In the genomic region with DNA sequence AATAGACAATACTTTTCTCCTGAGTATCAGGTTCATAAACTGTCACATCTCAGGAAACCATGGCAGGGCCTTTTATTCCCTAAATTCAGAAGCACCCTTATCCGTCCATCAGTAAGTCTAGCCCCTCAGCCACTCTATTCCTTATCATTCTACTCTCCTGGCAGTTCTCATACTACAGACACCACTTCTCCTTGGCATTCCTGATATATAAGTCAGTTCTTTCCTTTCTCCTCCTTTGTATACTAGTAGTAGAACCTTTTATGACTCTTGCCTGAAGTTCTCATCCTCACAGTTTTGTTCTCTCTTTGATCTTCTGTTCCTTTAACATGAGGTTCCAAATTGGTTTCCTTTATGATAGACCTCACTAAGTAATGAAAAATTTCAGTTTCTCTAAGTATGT, we compare ENCODE assay signal across 24 cellular contexts. TPM values are rescaled to one million over a fixed set of nuclear protein-coding genes. Genes with fewer than 3 reads are reported as not detected.
DNase-seq lines count a peak whose midpoint lies in the region; ATAC-seq, FAIRE-seq and TF ChIP-seq lines count a peak whose summit lies in the region.
"Had no signal": no experiment of that assay in that cellular context is flagged by ENCODE, and none has a peak within 500 bp of the region (broad histone marks: within the 10 kb centered on the region; RNA-seq: fewer than 3 reads in every experiment).

No MANE protein-coding gene starts in this region.

- H3K4me1 ChIP-seq in CD4-positive, CD25-positive, alpha-beta regulatory T cell (ENCODE audit: control insufficient read depth, insufficient read depth, low read length, poor library complexity, severe bottlenecking): peaks cover 45% of the 10 kb centered on the region
- H3K4me1 ChIP-seq in keratinocyte (ENCODE audit: control insufficient read depth, extremely low read depth, insufficient read depth, low read length) (peaks cover 40% of the 10 kb centered on the region), left lung (peaks cover 0 to 4% of the 10 kb centered on the region in 2 donors), stomach (peaks cover 0 to 32% (median 9%) of the 10 kb centered on the region in 4 donors), A673 (ENCODE audit: insufficient read depth, low read length, poor library complexity, severe bottlenecking) (no peaks in the 10 kb centered on the region)
- H3K4me1 ChIP-seq: parathyroid adenoma had no signal

- H3K4me3 ChIP-seq in CD4-positive, CD25-positive, alpha-beta regulatory T cell (ENCODE audit: low read depth, low read length): no peak overlapping the region
- H3K4me3 ChIP-seq in keratinocyte (ENCODE audit: control insufficient read depth in 2 of 3, extremely low read depth in 1 of 3, insufficient read depth in 2 of 3, low read depth in 1 of 3, low read length in 3 of 3) (no peak overlapping the region), left lung (no peak overlapping the region), stomach (no peak overlapping the region), A673 (ENCODE audit: low read depth, low read length, poor library complexity, severe bottlenecking) (no peak overlapping the region)

- no peak for ATAC-seq in CD4-positive, CD25-positive, alpha-beta regulatory T cell (ENCODE audit: low read depth in 2 of 2)
- ATAC-seq in left lung: no peak
- ATAC-seq: PC-3, sciatic nerve had no signal

- POLR2A ChIA-PET in A673 (lab: Charles Lee; ENCODE audit: low non-redundant PET): no interaction called here

- DNase-seq in CD4-positive, CD25-positive, alpha-beta regulatory T cell: no peak
- DNase-seq in EH (ENCODE audit: low read depth) (peak; percentile 52), amniotic epithelial cell (ENCODE audit: low read depth) (peak; percentile 31), keratinocyte (ENCODE audit: low read depth, low spot score) (no peak), left lung (no peak), stomach (no peak), A673 (ENCODE audit: low spot score) (no peak)
- DNase-seq: activated CD4-positive, alpha-beta T cell treated with anti-CD3 and anti-CD28 coated beads, Interleukin-2, amount 50 U/mL, for 1 hour; activated naive CD4-positive, alpha-beta T cell treated with Interleukin-2 at 50 U/mL for 16 hours; DMS79; foreskin fibroblast; H7; hypothalamus; Karpas-422; kidney; NCI-H1092 treated with DMSO at 0.1 percent for 48 hours; NCI-H2029 treated with DMSO at 0.1 percent for 48 hours; NCI-H446; PC-3; SHP77 treated with DMSO at 0.1 percent for 48 hours had no signal

- no peak overlapping the region for H3K27ac ChIP-seq in CD4-positive, CD25-positive, alpha-beta regulatory T cell (ENCODE audit: insufficient read depth, low read length, poor library complexity, severe bottlenecking)
- H3K27ac ChIP-seq in keratinocyte (ENCODE audit: control insufficient read depth, insufficient read depth, low read length) (peak overlapping the region; percentile 17), left lung (no peak overlapping the region), stomach (no peak overlapping the region), A673 (ENCODE audit: low read depth, low read length, poor library complexity, severe bottlenecking) (no peak overlapping the region)
- H3K27ac ChIP-seq: parathyroid adenoma had no signal

- TF ChIP-seq CTCF in keratinocyte (optimal IDR thresholded peaks at IDR 0.05 in 1 of 3, IDR thresholded peaks at IDR 0.05 in 1 of 3, conservative IDR thresholded peaks at IDR 0.05 in 1 of 3; ENCODE audit: extremely low read depth in 1 of 3, insufficient read depth in 2 of 3, low read length in 3 of 3) (no peak), left lung (IDR thresholded peaks at IDR 0.05) (no peak), stomach (IDR thresholded peaks at IDR 0.05) (no peak), A673 (conservative IDR thresholded peaks at IDR 0.05; ENCODE audit: low read depth, low read length) (no peak)

- H3K9me3 Mint-ChIP-seq in CD4-positive, CD25-positive, alpha-beta regulatory T cell: no peaks in the 10 kb centered on the region
- H3K9me3 Mint-ChIP-seq: dendritic cell treated with granulocyte-macrophage colony-stimulating factor and Interleukin-4, amounts not matched to agents 40 ng/mL and 50 ng/mL, for 4 days; memory B cell had no signal

- H3K36me3 ChIP-seq in CD4-positive, CD25-positive, alpha-beta regulatory T cell (ENCODE audit: control insufficient read depth, insufficient read depth, low read length): no peaks in the 10 kb centered on the region
- H3K36me3 ChIP-seq in keratinocyte (ENCODE audit: control insufficient read depth in 2 of 2, extremely low read depth in 1 of 2, insufficient read depth in 2 of 2, low read length in 2 of 2) (peaks cover 8 to 11% of the 10 kb centered on the region in 2 experiments), left lung (no peaks in the 10 kb centered on the region), stomach (peaks cover 0 to 9% (median 2%) of the 10 kb centered on the region in 4 donors), A673 (ENCODE audit: insufficient read depth, low read length, poor library complexity, severe bottlenecking) (no peaks in the 10 kb centered on the region)

- FAIRE-seq in keratinocyte (lab: Jason Lieb, UNC): no peak
- FAIRE-seq: kidney had no signal

- H3K9me1 ChIP-seq in keratinocyte (ENCODE audit: control insufficient read depth, extremely low read depth, insufficient read depth, low read length): no peaks in the 10 kb centered on the region

- no TSS peak for BruUV-seq in A673 (replicated peaks; lab: Mats Ljungman, UMichigan)

- no peaks in the 10 kb centered on the region for H3K27me3 Mint-ChIP-seq in CD4-positive, CD25-positive, alpha-beta regulatory T cell
- H3K27me3 Mint-ChIP-seq: dendritic cell treated with granulocyte-macrophage colony-stimulating factor and Interleukin-4, amounts not matched to agents 40 ng/mL and 50 ng/mL, for 4 days; memory B cell had no signal

- no peaks in the 10 kb centered on the region for H3K27me3 ChIP-seq in CD4-positive, CD25-positive, alpha-beta regulatory T cell (ENCODE audit: control insufficient read depth, insufficient read depth, low read length)
- no peaks in the 10 kb centered on the region for H3K27me3 ChIP-seq in keratinocyte (ENCODE audit: control insufficient read depth, extremely low read depth, insufficient read depth, low read length)
- no peaks in the 10 kb centered on the region for H3K27me3 ChIP-seq in left lung
- H3K27me3 ChIP-seq in stomach: no peaks in the 10 kb centered on the region
- no peaks in the 10 kb centered on the region for H3K27me3 ChIP-seq in A673 (replicated peaks; ENCODE audit: insufficient read depth, low read depth, low read length, poor library complexity)

- peaks cover 14% of the 10 kb centered on the region for H3K36me3 Mint-ChIP-seq in CD4-positive, CD25-positive, alpha-beta regulatory T cell
- H3K36me3 Mint-ChIP-seq: memory B cell had no signal

- H3K9ac ChIP-seq in keratinocyte (ENCODE audit: control insufficient read depth, extremely low read depth, insufficient read depth, low read length): no peak overlapping the region
- H3K9ac ChIP-seq: parathyroid adenoma had no signal

- intact Hi-C loops in left lung (cut with DNase I) (no loop called here), stomach (cut with DNase I; ENCODE audit: low total_unique reads) (no loop called here), A673 (cut with micrococcal nuclease; ENCODE audit: unreplicated experiment) (no loop called here)

- H3K27ac Mint-ChIP-seq in CD4-positive, CD25-positive, alpha-beta regulatory T cell: peak overlapping the region; percentile 61 to 99 (median 97)
- H3K27ac Mint-ChIP-seq: dendritic cell treated with granulocyte-macrophage colony-stimulating factor and Interleukin-4, amounts not matched to agents 40 ng/mL and 50 ng/mL, for 4 days; memory B cell had no signal

- H2AFZ ChIP-seq in keratinocyte (ENCODE audit: control insufficient read depth, low read length): no peak overlapping the region
- H2AFZ ChIP-seq: parathyroid adenoma had no signal

- H4K20me1 ChIP-seq in keratinocyte (ENCODE audit: control insufficient read depth, extremely low read depth, insufficient read depth, low read length): no peaks in the 10 kb centered on the region

- TF ChIP-seq EP300 in stomach (IDR thresholded peaks at IDR 0.05): no peak

- H3K4me3 Mint-ChIP-seq in CD4-positive, CD25-positive, alpha-beta regulatory T cell: peak overlapping the region in 2 of 4 donors; percentile 16 to 52
- H3K4me3 Mint-ChIP-seq: dendritic cell treated with granulocyte-macrophage colony-stimulating factor and Interleukin-4, amounts not matched to agents 40 ng/mL and 50 ng/mL, for 4 days; memory B cell had no signal

- H3K79me2 ChIP-seq in keratinocyte (ENCODE audit: control insufficient read depth, insufficient read depth, low read length): peaks cover 59% of the 10 kb centered on the region
- H3K79me2 ChIP-seq: parathyroid adenoma had no signal

- dilution Hi-C loops in keratinocyte (cut with MboI; ENCODE audit: extremely low pct_ligation_motif_present, low sequenced_read_pairs): no loop called here

- 90 to 100% (median 93%) methylated on average over 1 of the region's 1 CpG for WGBS in stomach, 5 donors

- CTCF ChIA-PET in A673 (lab: Charles Lee): no interaction called here

- H3K4me2 ChIP-seq in keratinocyte (ENCODE audit: control insufficient read depth, extremely low read depth, insufficient read depth, low read depth, low read length): no peak overlapping the region

- TF ChIP-seq POLR2A in stomach (IDR thresholded peaks at IDR 0.05): no peak

- peaks cover 26 to 66% (median 52%) of the 10 kb centered on the region in 4 donors for H3K4me1 Mint-ChIP-seq in CD4-positive, CD25-positive, alpha-beta regulatory T cell
- H3K4me1 Mint-ChIP-seq: memory B cell had no signal

- no peaks in the 10 kb centered on the region for H3K9me3 ChIP-seq in CD4-positive, CD25-positive, alpha-beta regulatory T cell (ENCODE audit: control insufficient read depth in 2 of 2, low read length in 2 of 2)
- H3K9me3 ChIP-seq in keratinocyte (ENCODE audit: control insufficient read depth, low read depth, low read length) (no peaks in the 10 kb centered on the region), left lung (no peaks in the 10 kb centered on the region), stomach (no peaks in the 10 kb centered on the region), A673 (ENCODE audit: low read depth, low read length, poor library complexity, severe bottlenecking) (no peaks in the 10 kb centered on the region)

RNA-seq across cellular contexts. Expression of a gene that starts 29.3 kb away (rescaled TPM):
- total RNA-seq in CD4-positive, CD25-positive, alpha-beta regulatory T cell: 16.8 TPM
- polyA plus RNA-seq in CD4-positive, CD25-positive, alpha-beta regulatory T cell: 10 to 100 TPM in 1 of 4 donors, 1 to 10 TPM in 3; 6.5 to 11.9 (median 7.9) TPM
- 37.6 to 45.9 TPM (median 42.9 TPM) in 3 replicates for polyA plus RNA-seq in keratinocyte
- 62.9 TPM for polyA plus RNA-seq in keratinocyte (2011; ENCODE audit: low read depth)
- 32.0 and 46.3 TPM in 2 replicates for polyA plus RNA-seq in keratinocyte (2011; cell fraction: cytosol; rRNA removed)
- 38.5 and 43.3 TPM in 2 replicates for polyA plus RNA-seq in keratinocyte (2011; cell fraction: nucleus; rRNA removed)
- 25.5 and 51.0 TPM in 2 replicates for polyA plus RNA-seq in keratinocyte (2012; ENCODE audit: low replicate concordance)
- polyA minus RNA-seq in keratinocyte: 6.6 to 20.9 TPM (median 16.2 TPM) in 3 replicates
- polyA minus RNA-seq in keratinocyte (2011; cell fraction: cytosol; rRNA and poly(A)+ RNA removed): 22.4 TPM
- polyA minus RNA-seq in keratinocyte (2011; cell fraction: nucleus; rRNA and poly(A)+ RNA removed): 14.1 and 36.8 TPM in 2 replicates
- total RNA-seq in left lung: 10 to 100 TPM; 18.1 to 19.2 TPM
- 10 to 100 TPM; 18.8 to 69.6 (median 47.5) TPM for total RNA-seq in stomach
- 10 to 100 TPM in 1 of 3 donors, 1 to 10 TPM in 2; 5.7 to 12.8 (median 6.5) TPM for polyA plus RNA-seq in stomach
- 2.1 and 2.6 TPM in 2 replicates for total RNA-seq in A673 (2021)

Comparison
In these comparisons a context has a peak if more than half of its experiments do, and no peak if none do; other contexts are left out.
1. DNase-seq: peak in EH (single experiment) and amniotic epithelial cell (single experiment); none in CD4-positive, CD25-positive, alpha-beta regulatory T cell (0 of 3), keratinocyte (single experiment), left lung (0 of 2), stomach (single experiment) and A673 (single experiment).